ENCODE assay signal across 8 cellular contexts in genomic region chr7:25179771-25180591, GRCh38. TPM values are rescaled to one million over a fixed set of nuclear protein-coding genes. Genes with fewer than 3 reads are reported as not detected.
DNase-seq lines count a peak whose midpoint lies in the region; ATAC-seq lines count a peak whose summit lies in the region.

No MANE protein-coding gene starts in this region.

- DNase-seq in DMS79 treated with DMSO at 0.1 percent for 48 hours (lab: John Stamatoyannopoulos, UW), result peak; percentile 77
- peak; percentile 78 for DNase-seq in Jurkat, Clone E6-1 (ENCODE audit: low read depth, low spot score)
- peak; percentile 91 for DNase-seq in OCI-M1 (lab: John Stamatoyannopoulos, UW)
- DNase-seq in activated T-cell treated with anti-CD3 and anti-CD28 coated beads, Interleukin-2, amount 50 U/mL, for 1 hour, result peak; percentile 98
- peak; percentile 91 for DNase-seq in myocyte (ENCODE audit: low read depth)
- DNase-seq in stimulated activated CD8-positive, alpha-beta memory T cell treated with anti-CD3 and anti-CD28 coated beads, Interleukin-7, amount 100 ng/mL, for 24 hours (ENCODE audit: low read depth), result peak; percentile 96

- peak overlapping the region; percentile 71 for H3K4me3 ChIP-seq in Jurkat, Clone E6-1 (ENCODE audit: low read length)

- ATAC-seq in GM21717 (IDR thresholded peaks at IDR 0.05; ENCODE audit: unreplicated experiment), result peak; percentile 98
- peak; percentile 98 for ATAC-seq in esophagus mucosa

RNA-seq across cellular contexts. Expression of gene NPVF, which starts 48.3 kb away (rescaled TPM):
- polyA plus RNA-seq in Jurkat, Clone E6-1 (2012; ENCODE audit: insufficient read depth, insufficient read length), result not detected
- total RNA-seq in esophagus mucosa (not detected), myocyte (not detected in 2 replicates)
- not detected for polyA plus RNA-seq in myocyte (2012)

RNA-seq across cellular contexts. Expression of gene CYCS, which starts 54.9 kb away (rescaled TPM):
- 443 TPM for polyA plus RNA-seq in Jurkat, Clone E6-1 (2012; ENCODE audit: insufficient read depth, insufficient read length)
- total RNA-seq in esophagus mucosa (146 TPM), myocyte (120 and 208 TPM in 2 replicates)
- 96.7 TPM for polyA plus RNA-seq in myocyte (2012)

Comparison
In these comparisons a context has a peak if more than half of its experiments do, and no peak if none do; other contexts are left out.
1. Peak in every context shown above with its lines: DNase-seq, ATAC-seq and H3K4me3 ChIP-seq.